Comparison of ENCODE assay signal across 14 cellular contexts in genomic region chr9:96491880-96492525, GRCh38. TPM values are rescaled to one million over a fixed set of nuclear protein-coding genes. Genes with fewer than 3 reads are reported as not detected.
A peak's percentile ranks its signal among the peaks of the same experiment; 100 is the strongest.
DNase-seq lines count a peak whose midpoint lies in the region; ATAC-seq and TF ChIP-seq lines count a peak whose summit lies in the region.
"Had no signal": no experiment of that assay in that cellular context is flagged by ENCODE, and none has a peak within 500 bp of the region (broad histone marks: within the 10 kb centered on the region; RNA-seq: fewer than 3 reads in every experiment).

No MANE protein-coding gene starts in this region.

- H3K27ac ChIP-seq in right cardiac atrium (ENCODE audit: low read length), result no peak overlapping the region
- H3K27ac ChIP-seq in stomach, result peak overlapping the region; percentile 28 to 58 (median 49)
- H3K27ac ChIP-seq in prostate gland, result peak overlapping the region in 1 of 2 donors; percentile 17
- H3K27ac ChIP-seq: epithelial cell of prostate had no signal

- ATAC-seq in activated CD8-positive, alpha-beta T cell treated with anti-CD3 and anti-CD28 coated beads for 36 hours, result no peak
- ATAC-seq in activated CD8-positive, alpha-beta T cell treated with anti-CD3 and anti-CD28 coated beads, Interleukin-2, amount 10 ng/mL, durations not matched to agents 7 days and 5 days, result no peak
- ATAC-seq in activated naive CD8-positive, alpha-beta T cell treated with anti-CD3 and anti-CD28 coated beads, Interleukin-2, amount 50 U/mL, for 24 hours, result no peak
- peak; percentile 6 to 13 for ATAC-seq in right cardiac atrium
- no peak for ATAC-seq in GM19452 (IDR thresholded peaks at IDR 0.05; ENCODE audit: unreplicated experiment)
- ATAC-seq: mucosa of descending colon had no signal

- TF ChIP-seq POLR2A in stomach (IDR thresholded peaks at IDR 0.05) (no peak), prostate gland (IDR thresholded peaks at IDR 0.05) (no peak)

- H3K4me1 ChIP-seq in right cardiac atrium (ENCODE audit: control insufficient read depth, insufficient read depth, low read length) (peaks cover 8% of the 10 kb centered on the region), stomach (peaks cover 21 to 46% (median 31%) of the 10 kb centered on the region in 4 donors), prostate gland (replicated peaks) (no peaks in the 10 kb centered on the region)

- intact Hi-C loops in activated CD8-positive, alpha-beta T cell treated with anti-CD3 and anti-CD28 coated beads for 36 hours (cut with micrococcal nuclease), result no loop called here
- intact Hi-C loops in right cardiac atrium (cut with DNase I) (loop anchor here in 1 of 4 donors (10.0 kb wide), 1 partner anchor 63 kb away; no protein-coding TSS in a partner anchor), stomach (cut with DNase I; ENCODE audit: low total_unique reads) (no loop called here), prostate gland (cut with DNase I) (no loop called here)

- peaks cover 26 to 76% (median 58%) of the 10 kb centered on the region in 4 donors for H3K36me3 ChIP-seq in stomach
- H3K36me3 ChIP-seq in prostate gland, result peaks cover 0 to 3% of the 10 kb centered on the region in 2 donors

- H3K4me3 ChIP-seq in right cardiac atrium (ENCODE audit: low read length) (no peak overlapping the region), stomach (no peak overlapping the region), prostate gland (no peak overlapping the region)
- H3K4me3 ChIP-seq: mucosa of descending colon had no signal

- H3K9me3 ChIP-seq in right cardiac atrium (ENCODE audit: control insufficient read depth, low read length), result no peaks in the 10 kb centered on the region
- no peaks in the 10 kb centered on the region for H3K9me3 ChIP-seq in stomach
- H3K9me3 ChIP-seq in prostate gland, result no peaks in the 10 kb centered on the region
- H3K9me3 ChIP-seq: mucosa of descending colon had no signal

- H3K36me3 Mint-ChIP-seq in activated CD8-positive, alpha-beta T cell treated with anti-CD3 and anti-CD28 coated beads for 36 hours (ENCODE audit: low read depth), result peaks cover 20% of the 10 kb centered on the region
- H3K36me3 Mint-ChIP-seq in activated CD8-positive, alpha-beta T cell treated with anti-CD3 and anti-CD28 coated beads, Interleukin-2, amount 10 ng/mL, durations not matched to agents 7 days and 5 days (ENCODE audit: low read depth), result peaks cover 4% of the 10 kb centered on the region
- H3K36me3 Mint-ChIP-seq in activated naive CD8-positive, alpha-beta T cell treated with anti-CD3 and anti-CD28 coated beads, Interleukin-2, amount 50 U/mL, for 24 hours (ENCODE audit: low read depth), result peaks cover 17% of the 10 kb centered on the region

- no peak for DNase-seq in activated CD8-positive, alpha-beta T cell treated with anti-CD3 and anti-CD28 coated beads for 36 hours
- no peak for DNase-seq in activated CD8-positive, alpha-beta T cell treated with anti-CD3 and anti-CD28 coated beads, Interleukin-2, amount 10 ng/mL, durations not matched to agents 7 days and 5 days
- DNase-seq in activated naive CD8-positive, alpha-beta T cell treated with anti-CD3 and anti-CD28 coated beads, Interleukin-2, amount 50 U/mL, for 24 hours, result no peak
- no peak for DNase-seq in right cardiac atrium
- DNase-seq in stomach, result peak; percentile 49
- DNase-seq in prostate gland (ENCODE audit: low spot score), result no peak
- no peak for DNase-seq in anterior cingulate cortex (lab: John Stamatoyannopoulos, UW)
- DNase-seq: ACHN, mucosa of descending colon, NCI-H1417, SIG-M5, substantia nigra had no signal

- no peak overlapping the region for H3K4me3 Mint-ChIP-seq in activated CD8-positive, alpha-beta T cell treated with anti-CD3 and anti-CD28 coated beads for 36 hours
- no peak overlapping the region for H3K4me3 Mint-ChIP-seq in activated CD8-positive, alpha-beta T cell treated with anti-CD3 and anti-CD28 coated beads, Interleukin-2, amount 10 ng/mL, durations not matched to agents 7 days and 5 days
- H3K4me3 Mint-ChIP-seq in activated naive CD8-positive, alpha-beta T cell treated with anti-CD3 and anti-CD28 coated beads, Interleukin-2, amount 50 U/mL, for 24 hours, result peak overlapping the region; percentile 48

- POLR2A ChIA-PET in activated CD8-positive, alpha-beta T cell treated with anti-CD3 and anti-CD28 coated beads for 36 hours (lab: Charles Lee), result interaction anchor here (1.0 kb wide), 1 partner anchor 13 kb away, joined by 4 read pairs; no protein-coding TSS in a partner anchor
- POLR2A ChIA-PET in activated CD8-positive, alpha-beta T cell treated with anti-CD3 and anti-CD28 coated beads, Interleukin-2, amount 10 ng/mL, durations not matched to agents 7 days and 5 days (lab: Charles Lee), result no interaction called here

- H3K27me3 ChIP-seq in right cardiac atrium (ENCODE audit: control insufficient read depth, insufficient read depth), result no peaks in the 10 kb centered on the region
- H3K27me3 ChIP-seq in stomach, result no peaks in the 10 kb centered on the region
- no peaks in the 10 kb centered on the region for H3K27me3 ChIP-seq in prostate gland (replicated peaks; ENCODE audit: insufficient read depth)

- CTCF ChIA-PET in activated CD8-positive, alpha-beta T cell treated with anti-CD3 and anti-CD28 coated beads for 36 hours (lab: Charles Lee), result interaction anchor here (1.6 kb wide), 1 partner anchor 50 kb away, joined by 3 read pairs; no protein-coding TSS in a partner anchor
- CTCF ChIA-PET in activated CD8-positive, alpha-beta T cell treated with anti-CD3 and anti-CD28 coated beads, Interleukin-2, amount 10 ng/mL, durations not matched to agents 7 days and 5 days (lab: Charles Lee), result no interaction called here

- no peaks in the 10 kb centered on the region for H3K27me3 Mint-ChIP-seq in activated CD8-positive, alpha-beta T cell treated with anti-CD3 and anti-CD28 coated beads for 36 hours
- H3K27me3 Mint-ChIP-seq in activated CD8-positive, alpha-beta T cell treated with anti-CD3 and anti-CD28 coated beads, Interleukin-2, amount 10 ng/mL, durations not matched to agents 7 days and 5 days (ENCODE audit: low read depth), result no peaks in the 10 kb centered on the region
- H3K27me3 Mint-ChIP-seq in activated naive CD8-positive, alpha-beta T cell treated with anti-CD3 and anti-CD28 coated beads, Interleukin-2, amount 50 U/mL, for 24 hours, result no peaks in the 10 kb centered on the region

- WGBS in right cardiac atrium, result 82% methylated on average over 17 of the region's 17 CpGs
- 40 to 71% (median 52%) methylated on average over 12 to 17 of the region's 17 CpGs for WGBS in stomach, 5 donors
- WGBS in prostate gland, result 78% methylated on average over 17 of the region's 17 CpGs

- TF ChIP-seq EP300 in stomach (IDR thresholded peaks at IDR 0.05), result no peak

- peak overlapping the region; percentile 65 for H3K27ac Mint-ChIP-seq in activated CD8-positive, alpha-beta T cell treated with anti-CD3 and anti-CD28 coated beads for 36 hours
- no peak overlapping the region for H3K27ac Mint-ChIP-seq in activated CD8-positive, alpha-beta T cell treated with anti-CD3 and anti-CD28 coated beads, Interleukin-2, amount 10 ng/mL, durations not matched to agents 7 days and 5 days
- peak overlapping the region; percentile 87 for H3K27ac Mint-ChIP-seq in activated naive CD8-positive, alpha-beta T cell treated with anti-CD3 and anti-CD28 coated beads, Interleukin-2, amount 50 U/mL, for 24 hours

- no peaks in the 10 kb centered on the region for H3K9me3 Mint-ChIP-seq in activated CD8-positive, alpha-beta T cell treated with anti-CD3 and anti-CD28 coated beads for 36 hours
- no peaks in the 10 kb centered on the region for H3K9me3 Mint-ChIP-seq in activated CD8-positive, alpha-beta T cell treated with anti-CD3 and anti-CD28 coated beads, Interleukin-2, amount 10 ng/mL, durations not matched to agents 7 days and 5 days (ENCODE audit: insufficient read depth)
- no peaks in the 10 kb centered on the region for H3K9me3 Mint-ChIP-seq in activated naive CD8-positive, alpha-beta T cell treated with anti-CD3 and anti-CD28 coated beads, Interleukin-2, amount 50 U/mL, for 24 hours

- H3K4me1 Mint-ChIP-seq in activated CD8-positive, alpha-beta T cell treated with anti-CD3 and anti-CD28 coated beads for 36 hours (ENCODE audit: low read depth), result peaks cover 9% of the 10 kb centered on the region
- H3K4me1 Mint-ChIP-seq in activated CD8-positive, alpha-beta T cell treated with anti-CD3 and anti-CD28 coated beads, Interleukin-2, amount 10 ng/mL, durations not matched to agents 7 days and 5 days (ENCODE audit: low read depth), result peaks cover 9% of the 10 kb centered on the region
- peaks cover 11% of the 10 kb centered on the region for H3K4me1 Mint-ChIP-seq in activated naive CD8-positive, alpha-beta T cell treated with anti-CD3 and anti-CD28 coated beads, Interleukin-2, amount 50 U/mL, for 24 hours

- TF ChIP-seq CTCF in activated CD8-positive, alpha-beta T cell treated with anti-CD3 and anti-CD28 coated beads for 36 hours (IDR thresholded peaks at IDR 0.05), result no peak
- no peak for TF ChIP-seq CTCF in stomach (IDR thresholded peaks at IDR 0.05)
- no peak for TF ChIP-seq CTCF in prostate gland (IDR thresholded peaks at IDR 0.05)

RNA-seq across cellular contexts. Expression of gene HABP4, which starts 42.0 kb away (rescaled TPM):
- 1 to 10 TPM; 7.0 to 8.3 TPM for total RNA-seq in activated CD8-positive, alpha-beta T cell treated with anti-CD3 and anti-CD28 coated beads for 36 hours
- 1 to 10 TPM; 4.1 to 5.0 TPM for total RNA-seq in activated CD8-positive, alpha-beta T cell treated with anti-CD3 and anti-CD28 coated beads, Interleukin-2, amount 10 ng/mL, durations not matched to agents 7 days and 5 days
- 10 to 100 TPM; 17.1 to 21.7 (median 18.5) TPM for total RNA-seq in right cardiac atrium
- polyA plus RNA-seq in right cardiac atrium, result 19.6 TPM
- 10 to 100 TPM in 2 of 5 donors, 1 to 10 TPM in 2, under 1 TPM in 1; 0.58 to 45.1 (median 9.2) TPM for total RNA-seq in stomach
- 10 to 100 TPM in 2 of 3 donors, 1 to 10 TPM in 1; 9.6 to 13.2 (median 10.2) TPM for polyA plus RNA-seq in stomach
- 10 to 100 TPM; 13.5 to 24.3 TPM for total RNA-seq in prostate gland

Comparison
In these comparisons a context has a peak if more than half of its experiments do, and no peak if none do; other contexts are left out.
1. ATAC-seq: peak in right cardiac atrium (2 of 2); none in activated CD8-positive, alpha-beta T cell treated with anti-CD3 and anti-CD28 coated beads for 36 hours (single experiment), activated CD8-positive, alpha-beta T cell treated with anti-CD3 and anti-CD28 coated beads, Interleukin-2, amount 10 ng/mL, durations not matched to agents 7 days and 5 days (single experiment), activated naive CD8-positive, alpha-beta T cell treated with anti-CD3 and anti-CD28 coated beads, Interleukin-2, amount 50 U/mL, for 24 hours (single experiment) and GM19452 (single experiment).